ENCODE assay signal across 13 cellular contexts in the genomic region with DNA sequence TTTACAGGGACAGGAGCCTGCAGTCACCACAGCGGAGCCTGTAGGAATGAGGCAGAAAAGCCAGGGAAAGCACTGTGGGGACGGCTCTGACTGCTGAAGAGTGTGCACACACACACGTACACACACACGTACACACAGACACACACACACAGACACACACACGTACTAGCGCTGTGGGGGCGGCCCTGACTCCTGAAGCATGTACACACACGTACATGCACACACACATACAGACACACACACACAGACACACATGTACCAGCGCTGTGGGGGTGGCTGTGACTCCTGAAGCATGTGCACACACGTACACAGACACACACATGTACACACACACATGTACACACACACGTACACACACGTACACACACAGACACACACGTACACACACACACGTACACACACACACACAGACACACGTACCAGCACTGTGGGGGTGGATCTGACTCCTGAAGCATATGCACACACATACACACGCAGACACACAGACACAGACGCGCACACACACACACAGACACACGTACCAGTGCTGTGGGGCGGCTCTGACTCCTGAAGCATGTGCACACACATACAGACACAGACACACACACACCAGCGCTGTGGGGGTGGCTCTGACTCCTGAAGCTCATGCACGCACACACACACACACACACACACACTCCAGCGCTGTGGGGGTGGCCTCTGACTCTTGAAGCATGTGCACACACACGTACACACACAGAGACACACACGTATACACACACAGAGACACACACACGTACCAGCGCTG.
DNase-seq lines count a peak whose midpoint lies in the region; ATAC-seq and TF ChIP-seq lines count a peak whose summit lies in the region.
"Had no signal": no experiment of that assay in that cellular context is flagged by ENCODE, and none has a peak within 500 bp of the region (broad histone marks: within the 10 kb centered on the region; RNA-seq: fewer than 3 reads in every experiment).

No MANE protein-coding gene starts in this region.

- H3K4me3 ChIP-seq in heart right ventricle (no peak overlapping the region), endodermal cell (ENCODE audit: low read length) (no peak overlapping the region), neural progenitor cell (no peak overlapping the region)

- H3K4me3 Mint-ChIP-seq in endodermal cell (no peak overlapping the region), neural progenitor cell (peak overlapping the region; percentile 23)
- H3K4me3 Mint-ChIP-seq in activated T-cell treated with anti-CD3 and anti-CD28 coated beads, Interleukin-2, amount 50 U/mL, for 24 hours, result no peak overlapping the region

- H3K9me3 ChIP-seq in heart right ventricle (no peaks in the 10 kb centered on the region), endodermal cell (ENCODE audit: control insufficient read depth, low read length) (no peaks in the 10 kb centered on the region), neural progenitor cell (ENCODE audit: low read depth) (no peaks in the 10 kb centered on the region)

- 95 to 96% methylated on average over 27 of the region's 27 CpGs for WGBS in heart right ventricle, 2 donors
- 89 to 93% methylated on average over 15 to 27 of the region's 27 CpGs for WGBS in endodermal cell (ENCODE audit: insufficient coverage in 1 of 2, insufficient read length in 1 of 2), 2 experiments

- no peak overlapping the region for H2AFZ ChIP-seq in neural progenitor cell (replicated peaks)

- ATAC-seq in Right ventricle myocardium superior (ENCODE audit: poor library complexity), result no peak
- ATAC-seq in heart right ventricle, result no peak
- ATAC-seq in GM18858 (IDR thresholded peaks at IDR 0.05; ENCODE audit: unreplicated experiment), result no peak

- H3K9me3 Mint-ChIP-seq in endodermal cell (peaks cover 12% of the 10 kb centered on the region), neural progenitor cell (peaks cover 12% of the 10 kb centered on the region)
- H3K9me3 Mint-ChIP-seq in activated T-cell treated with anti-CD3 and anti-CD28 coated beads, Interleukin-2, amount 50 U/mL, for 24 hours, result no peaks in the 10 kb centered on the region

- H3K9ac ChIP-seq in endodermal cell (ENCODE audit: extremely low read depth, low read length, poor library complexity, severe bottlenecking) (no peak overlapping the region), neural progenitor cell (no peak overlapping the region)

- H3K36me3 Mint-ChIP-seq in endodermal cell (ENCODE audit: low read depth), result no peaks in the 10 kb centered on the region
- peaks cover 5% of the 10 kb centered on the region for H3K36me3 Mint-ChIP-seq in neural progenitor cell
- no peaks in the 10 kb centered on the region for H3K36me3 Mint-ChIP-seq in activated T-cell treated with anti-CD3 and anti-CD28 coated beads, Interleukin-2, amount 50 U/mL, for 24 hours (ENCODE audit: low read depth)
- H3K36me3 Mint-ChIP-seq: CD14-positive monocyte had no signal

- H3K27me3 ChIP-seq in heart right ventricle (peaks cover 0 to 14% (median 0%) of the 10 kb centered on the region in 7 donors), endodermal cell (ENCODE audit: control insufficient read depth, insufficient read depth, low read length, poor library complexity, severe bottlenecking) (no peaks in the 10 kb centered on the region), neural progenitor cell (no peaks in the 10 kb centered on the region)

- H3K36me3 ChIP-seq in heart right ventricle (no peaks in the 10 kb centered on the region), endodermal cell (ENCODE audit: control insufficient read depth, insufficient read depth, low read length) (no peaks in the 10 kb centered on the region), neural progenitor cell (no peaks in the 10 kb centered on the region)

- intact Hi-C loops in Right ventricle myocardium superior (cut with DNase I), result no loop called here
- intact Hi-C loops in heart right ventricle (cut with DNase I), result loop anchor here in 1 of 10 donors (10.0 kb wide), 1 partner anchor 111 kb away; no protein-coding TSS in a partner anchor

- TF ChIP-seq CTCF in heart right ventricle (IDR thresholded peaks at IDR 0.05), result no peak
- no peak for TF ChIP-seq CTCF in endodermal cell (conservative IDR thresholded peaks at IDR 0.05)
- no peak for TF ChIP-seq CTCF in neural progenitor cell (IDR thresholded peaks at IDR 0.05)

- H3K4me1 Mint-ChIP-seq in endodermal cell (no peaks in the 10 kb centered on the region), neural progenitor cell (peaks cover 31% of the 10 kb centered on the region)
- peaks cover 4% of the 10 kb centered on the region for H3K4me1 Mint-ChIP-seq in activated T-cell treated with anti-CD3 and anti-CD28 coated beads, Interleukin-2, amount 50 U/mL, for 24 hours (ENCODE audit: low read depth)

- H3F3A ChIP-seq in neural progenitor cell (ENCODE audit: low read depth), result peaks cover 2% of the 10 kb centered on the region

- no peak overlapping the region for H3K27ac Mint-ChIP-seq in endodermal cell
- peak overlapping the region; percentile 86 for H3K27ac Mint-ChIP-seq in neural progenitor cell
- no peak overlapping the region for H3K27ac Mint-ChIP-seq in activated T-cell treated with anti-CD3 and anti-CD28 coated beads, Interleukin-2, amount 50 U/mL, for 24 hours

- no peak overlapping the region for H3K27ac ChIP-seq in heart right ventricle
- no peak overlapping the region for H3K27ac ChIP-seq in endodermal cell (ENCODE audit: low read depth, low read length)
- H3K27ac ChIP-seq in neural progenitor cell, result no peak overlapping the region

- peaks cover 10 to 34% (median 27%) of the 10 kb centered on the region in 9 donors for H3K4me1 ChIP-seq in heart right ventricle
- H3K4me1 ChIP-seq in endodermal cell (ENCODE audit: control insufficient read depth, insufficient read depth, low read length), result no peaks in the 10 kb centered on the region
- peaks cover 14% of the 10 kb centered on the region for H3K4me1 ChIP-seq in neural progenitor cell

- no peaks in the 10 kb centered on the region for H4K20me1 ChIP-seq in neural progenitor cell (ENCODE audit: low read depth)

- DNase-seq in Right ventricle myocardium superior, result peak; percentile 36
- no peak for DNase-seq in heart right ventricle
- DNase-seq in endodermal cell, result peak; percentile 31
- DNase-seq in neural progenitor cell (ENCODE audit: low spot score), result no peak
- DNase-seq in HK-2 (ENCODE audit: unreplicated experiment), result no peak
- DNase-seq in activated T-cell treated with anti-CD3 and anti-CD28 coated beads, Interleukin-2, amount 50 U/mL, for 24 hours, result no peak
- DNase-seq in activated naive CD4-positive, alpha-beta T cell treated with Interleukin-2 at 50 U/mL for 16 hours, result no peak
- DNase-seq: DMS53, NCI-H146, NCI-H2081 treated with DMSO at 0.1 percent for 48 hours, SW 1271 had no signal

- no peaks in the 10 kb centered on the region for H3K79me2 ChIP-seq in neural progenitor cell (ENCODE audit: low read depth)

- H3K27me3 Mint-ChIP-seq in endodermal cell (ENCODE audit: insufficient read depth) (no peaks in the 10 kb centered on the region), neural progenitor cell (ENCODE audit: insufficient read depth, low read depth) (peaks cover 27% of the 10 kb centered on the region)
- peaks cover 4% of the 10 kb centered on the region for H3K27me3 Mint-ChIP-seq in activated T-cell treated with anti-CD3 and anti-CD28 coated beads, Interleukin-2, amount 50 U/mL, for 24 hours

- H3K4me2 ChIP-seq in neural progenitor cell, result no peak overlapping the region

Comparison
In these comparisons a context has a peak if more than half of its experiments do, and no peak if none do; other contexts are left out.
1. DNase-seq: peak in Right ventricle myocardium superior (single experiment) and endodermal cell (single experiment); none in heart right ventricle (0 of 2), neural progenitor cell (single experiment), HK-2 (single experiment), activated T-cell treated with anti-CD3 and anti-CD28 coated beads, Interleukin-2, amount 50 U/mL, for 24 hours (single experiment) and activated naive CD4-positive, alpha-beta T cell treated with Interleukin-2 at 50 U/mL for 16 hours (single experiment).